1 cellular context compared by ENCODE assay signal in the genomic region with DNA sequence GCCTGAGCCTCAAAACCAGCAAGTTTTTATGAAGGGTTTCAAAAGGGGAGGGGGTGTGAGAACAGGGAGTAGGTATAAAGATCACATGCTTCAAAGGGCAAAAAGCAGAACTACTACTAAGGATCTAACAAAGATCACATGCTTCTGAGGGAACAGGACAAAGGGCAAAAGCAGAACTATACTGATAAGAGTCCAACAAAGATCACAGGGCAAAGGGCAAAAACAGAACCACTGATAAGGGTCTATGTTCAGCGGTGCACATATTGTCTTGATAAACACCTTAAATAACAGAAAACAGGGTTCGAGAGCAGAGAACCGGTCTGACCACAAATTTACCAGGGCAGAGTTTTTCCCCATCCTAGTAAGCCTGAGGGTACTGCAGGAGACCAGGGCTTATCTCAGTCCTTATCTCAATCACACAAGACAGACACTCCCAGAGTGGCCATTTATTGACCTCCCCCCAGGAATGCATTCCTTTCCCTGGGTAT.
TF ChIP-seq lines count a peak whose summit lies in the region.
"Not testable (repeated sequence)": the region's sequence is repeated elsewhere in the genome, so short reads cannot be mapped to it uniquely, and the experiment has no call there.

No MANE protein-coding gene starts in this region.

TF ChIP-seq in HepG2, 621 proteins besides CTCF, POLR2A, EP300 and RAD21 (continued from another document and continues in another):
- TF ChIP-seq PRMT3 (CRISPR knock-in tag; IDR thresholded peaks at IDR 0.05; ENCODE audit: borderline replicate concordance, low read depth) (0 out of 2 replicates have a peak, but pooled peaks have one; percentile 41), NR2C2 (CRISPR knock-in tag; IDR thresholded peaks at IDR 0.05; ENCODE audit: borderline replicate concordance) (peak; percentile 83), PHF21A (CRISPR knock-in tag; IDR thresholded peaks at IDR 0.05) (peak; percentile 55; the same call in 1 of the 2 replicates), ZMYM2 (CRISPR knock-in tag; IDR thresholded peaks at IDR 0.05) (peak; percentile 98), ATF7 (IDR thresholded peaks at IDR 0.05) (peak; percentile 41), BCL6 (CRISPR knock-in tag; IDR thresholded peaks at IDR 0.05) (peak; percentile 69), ZNF501 (CRISPR knock-in tag; IDR thresholded peaks at IDR 0.05) (0 out of 2 replicates have a peak, but pooled peaks have one; percentile 34), TBX3 (IDR thresholded peaks at IDR 0.05; ENCODE audit: borderline replicate concordance) (peak; percentile 59; the same call in 1 of the 2 replicates), KLF6 (CRISPR knock-in tag; IDR thresholded peaks at IDR 0.05) (peak; percentile 76), MED13 (CRISPR knock-in tag; IDR thresholded peaks at IDR 0.05) (peak; percentile 57; the same call in 1 of the 2 replicates), ZFP1 (CRISPR knock-in tag; IDR thresholded peaks at IDR 0.05) (peak; percentile 76; the same call in 1 of the 2 replicates), ZNF367 (CRISPR knock-in tag; IDR thresholded peaks at IDR 0.05; ENCODE audit: borderline replicate concordance) (0 out of 2 replicates have a peak, but pooled peaks have one; percentile 30), POGZ (CRISPR knock-in tag; IDR thresholded peaks at IDR 0.05) (peak; percentile 99), TEAD2 (CRISPR knock-in tag; IDR thresholded peaks at IDR 0.05) (0 out of 2 replicates have a peak, but pooled peaks have one; percentile 19), HMG20A (CRISPR knock-in tag; IDR thresholded peaks at IDR 0.05; ENCODE audit: borderline replicate concordance) (peak; percentile 87; the same call in 1 of the 2 replicates), ELF3 (CRISPR knock-in tag; IDR thresholded peaks at IDR 0.05) (peak; percentile 72), DMAP1 (CRISPR knock-in tag; IDR thresholded peaks at IDR 0.05) (0 out of 2 replicates have a peak, but pooled peaks have one; percentile 24), ZNF280D (CRISPR knock-in tag; IDR thresholded peaks at IDR 0.05) (peak; percentile 95), ZNF788 (CRISPR knock-in tag; IDR thresholded peaks at IDR 0.05; ENCODE audit: borderline replicate concordance) (peak; percentile 55), SIX4 (CRISPR knock-in tag; IDR thresholded peaks at IDR 0.05) (peak; percentile 55), ZNF124 (CRISPR knock-in tag; IDR thresholded peaks at IDR 0.05) (0 out of 2 replicates have a peak, but pooled peaks have one; percentile 25), HOXA5 (CRISPR knock-in tag; IDR thresholded peaks at IDR 0.05) (0 out of 2 replicates have a peak, but pooled peaks have one; percentile 60), RXRA (CRISPR knock-in tag; IDR thresholded peaks at IDR 0.05) (peak; percentile 48; the same call in 1 of the 2 replicates), HOXA3 (CRISPR knock-in tag; IDR thresholded peaks at IDR 0.05) (peak; percentile 61), NBN (conservative IDR thresholded peaks at IDR 0.05) (0 out of 2 replicates have a peak, but pooled peaks have one; percentile 71), MEIS2 (CRISPR knock-in tag; IDR thresholded peaks at IDR 0.05) (0 out of 2 replicates have a peak, but pooled peaks have one; percentile 28), GATA4 (IDR thresholded peaks at IDR 0.05; ENCODE audit: borderline replicate concordance, low read depth) (peak; percentile 94; the same call in 1 of the 2 replicates), ASH2L (IDR thresholded peaks at IDR 0.05; ENCODE audit: insufficient read length, low read depth, low read length) (peak; percentile 68), LCORL (IDR thresholded peaks at IDR 0.05) (peak; percentile 63; the same call in 1 of the 2 replicates), LCORL (CRISPR knock-in tag; IDR thresholded peaks at IDR 0.05) (peak; percentile 69; the same call in 1 of the 2 replicates), NR2F6 (IDR thresholded peaks at IDR 0.05) (peak; percentile 85), NR2F6 (CRISPR knock-in tag; IDR thresholded peaks at IDR 0.05) (peak; percentile 91)
- TF ChIP-seq, protein P1, sequence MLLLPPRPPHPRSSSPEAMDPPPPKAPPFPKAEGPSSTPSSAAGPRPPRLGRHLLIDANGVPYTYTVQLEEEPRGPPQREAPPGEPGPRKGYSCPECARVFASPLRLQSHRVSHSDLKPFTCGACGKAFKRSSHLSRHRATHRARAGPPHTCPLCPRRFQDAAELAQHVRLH (CRISPR knock-in tag; IDR thresholded peaks at IDR 0.05; ENCODE audit: borderline replicate concordance, low read depth): peak; percentile 59; the same call in 1 of the 2 replicates
- not testable (repeated sequence) for TF ChIP-seq ATF7 (CRISPR knock-in tag; IDR thresholded peaks at IDR 0.05)
- TF ChIP-seq, protein P2, sequence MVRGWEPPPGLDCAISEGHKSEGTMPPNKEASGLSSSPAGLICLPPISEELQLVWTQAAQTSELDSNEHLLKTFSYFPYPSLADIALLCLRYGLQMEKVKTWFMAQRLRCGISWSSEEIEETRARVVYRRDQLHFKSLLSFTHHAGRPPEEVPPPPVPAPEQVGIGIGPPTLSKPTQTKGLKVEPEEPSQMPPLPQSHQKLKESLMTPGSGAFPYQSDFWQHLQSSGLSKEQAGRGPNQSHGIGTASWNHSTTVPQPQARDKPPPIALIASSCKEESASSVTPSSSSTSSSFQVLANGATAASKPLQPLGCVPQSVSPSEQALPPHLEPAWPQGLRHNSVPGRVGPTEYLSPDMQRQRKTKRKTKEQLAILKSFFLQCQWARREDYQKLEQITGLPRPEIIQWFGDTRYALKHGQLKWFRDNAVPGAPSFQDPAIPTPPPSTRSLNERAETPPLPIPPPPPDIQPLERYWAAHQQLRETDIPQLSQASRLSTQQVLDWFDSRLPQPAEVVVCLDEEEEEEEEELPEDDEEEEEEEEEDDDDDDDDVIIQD (CRISPR knock-in tag; IDR thresholded peaks at IDR 0.05; ENCODE audit: low read depth): peak; percentile 100
- TF ChIP-seq, protein P3, sequence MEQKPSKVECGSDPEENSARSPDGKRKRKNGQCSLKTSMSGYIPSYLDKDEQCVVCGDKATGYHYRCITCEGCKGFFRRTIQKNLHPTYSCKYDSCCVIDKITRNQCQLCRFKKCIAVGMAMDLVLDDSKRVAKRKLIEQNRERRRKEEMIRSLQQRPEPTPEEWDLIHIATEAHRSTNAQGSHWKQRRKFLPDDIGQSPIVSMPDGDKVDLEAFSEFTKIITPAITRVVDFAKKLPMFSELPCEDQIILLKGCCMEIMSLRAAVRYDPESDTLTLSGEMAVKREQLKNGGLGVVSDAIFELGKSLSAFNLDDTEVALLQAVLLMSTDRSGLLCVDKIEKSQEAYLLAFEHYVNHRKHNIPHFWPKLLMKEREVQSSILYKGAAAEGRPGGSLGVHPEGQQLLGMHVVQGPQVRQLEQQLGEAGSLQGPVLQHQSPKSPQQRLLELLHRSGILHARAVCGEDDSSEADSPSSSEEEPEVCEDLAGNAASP (CRISPR knock-in tag; IDR thresholded peaks at IDR 0.05; ENCODE audit: borderline replicate concordance): peak; percentile 74; the same call in 1 of the 2 replicates
- TF ChIP-seq, protein P4, sequence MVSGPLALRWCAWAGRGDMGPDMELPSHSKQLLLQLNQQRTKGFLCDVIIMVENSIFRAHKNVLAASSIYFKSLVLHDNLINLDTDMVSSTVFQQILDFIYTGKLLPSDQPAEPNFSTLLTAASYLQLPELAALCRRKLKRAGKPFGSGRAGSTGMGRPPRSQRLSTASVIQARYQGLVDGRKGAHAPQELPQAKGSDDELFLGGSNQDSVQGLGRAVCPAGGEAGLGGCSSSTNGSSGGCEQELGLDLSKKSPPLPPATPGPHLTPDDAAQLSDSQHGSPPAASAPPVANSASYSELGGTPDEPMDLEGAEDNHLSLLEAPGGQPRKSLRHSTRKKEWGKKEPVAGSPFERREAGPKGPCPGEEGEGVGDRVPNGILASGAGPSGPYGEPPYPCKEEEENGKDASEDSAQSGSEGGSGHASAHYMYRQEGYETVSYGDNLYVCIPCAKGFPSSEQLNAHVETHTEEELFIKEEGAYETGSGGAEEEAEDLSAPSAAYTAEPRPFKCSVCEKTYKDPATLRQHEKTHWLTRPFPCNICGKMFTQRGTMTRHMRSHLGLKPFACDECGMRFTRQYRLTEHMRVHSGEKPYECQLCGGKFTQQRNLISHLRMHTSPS (CRISPR knock-in tag; IDR thresholded peaks at IDR 0.05; ENCODE audit: low read depth): peak; percentile 63
- TF ChIP-seq, protein P5, sequence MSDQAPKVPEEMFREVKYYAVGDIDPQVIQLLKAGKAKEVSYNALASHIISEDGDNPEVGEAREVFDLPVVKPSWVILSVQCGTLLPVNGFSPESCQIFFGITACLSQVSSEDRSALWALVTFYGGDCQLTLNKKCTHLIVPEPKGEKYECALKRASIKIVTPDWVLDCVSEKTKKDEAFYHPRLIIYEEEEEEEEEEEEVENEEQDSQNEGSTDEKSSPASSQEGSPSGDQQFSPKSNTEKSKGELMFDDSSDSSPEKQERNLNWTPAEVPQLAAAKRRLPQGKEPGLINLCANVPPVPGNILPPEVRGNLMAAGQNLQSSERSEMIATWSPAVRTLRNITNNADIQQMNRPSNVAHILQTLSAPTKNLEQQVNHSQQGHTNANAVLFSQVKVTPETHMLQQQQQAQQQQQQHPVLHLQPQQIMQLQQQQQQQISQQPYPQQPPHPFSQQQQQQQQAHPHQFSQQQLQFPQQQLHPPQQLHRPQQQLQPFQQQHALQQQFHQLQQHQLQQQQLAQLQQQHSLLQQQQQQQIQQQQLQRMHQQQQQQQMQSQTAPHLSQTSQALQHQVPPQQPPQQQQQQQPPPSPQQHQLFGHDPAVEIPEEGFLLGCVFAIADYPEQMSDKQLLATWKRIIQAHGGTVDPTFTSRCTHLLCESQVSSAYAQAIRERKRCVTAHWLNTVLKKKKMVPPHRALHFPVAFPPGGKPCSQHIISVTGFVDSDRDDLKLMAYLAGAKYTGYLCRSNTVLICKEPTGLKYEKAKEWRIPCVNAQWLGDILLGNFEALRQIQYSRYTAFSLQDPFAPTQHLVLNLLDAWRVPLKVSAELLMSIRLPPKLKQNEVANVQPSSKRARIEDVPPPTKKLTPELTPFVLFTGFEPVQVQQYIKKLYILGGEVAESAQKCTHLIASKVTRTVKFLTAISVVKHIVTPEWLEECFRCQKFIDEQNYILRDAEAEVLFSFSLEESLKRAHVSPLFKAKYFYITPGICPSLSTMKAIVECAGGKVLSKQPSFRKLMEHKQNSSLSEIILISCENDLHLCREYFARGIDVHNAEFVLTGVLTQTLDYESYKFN (CRISPR knock-in tag; conservative IDR thresholded peaks at IDR 0.05): peak; percentile 92
- TF ChIP-seq, protein P6, sequence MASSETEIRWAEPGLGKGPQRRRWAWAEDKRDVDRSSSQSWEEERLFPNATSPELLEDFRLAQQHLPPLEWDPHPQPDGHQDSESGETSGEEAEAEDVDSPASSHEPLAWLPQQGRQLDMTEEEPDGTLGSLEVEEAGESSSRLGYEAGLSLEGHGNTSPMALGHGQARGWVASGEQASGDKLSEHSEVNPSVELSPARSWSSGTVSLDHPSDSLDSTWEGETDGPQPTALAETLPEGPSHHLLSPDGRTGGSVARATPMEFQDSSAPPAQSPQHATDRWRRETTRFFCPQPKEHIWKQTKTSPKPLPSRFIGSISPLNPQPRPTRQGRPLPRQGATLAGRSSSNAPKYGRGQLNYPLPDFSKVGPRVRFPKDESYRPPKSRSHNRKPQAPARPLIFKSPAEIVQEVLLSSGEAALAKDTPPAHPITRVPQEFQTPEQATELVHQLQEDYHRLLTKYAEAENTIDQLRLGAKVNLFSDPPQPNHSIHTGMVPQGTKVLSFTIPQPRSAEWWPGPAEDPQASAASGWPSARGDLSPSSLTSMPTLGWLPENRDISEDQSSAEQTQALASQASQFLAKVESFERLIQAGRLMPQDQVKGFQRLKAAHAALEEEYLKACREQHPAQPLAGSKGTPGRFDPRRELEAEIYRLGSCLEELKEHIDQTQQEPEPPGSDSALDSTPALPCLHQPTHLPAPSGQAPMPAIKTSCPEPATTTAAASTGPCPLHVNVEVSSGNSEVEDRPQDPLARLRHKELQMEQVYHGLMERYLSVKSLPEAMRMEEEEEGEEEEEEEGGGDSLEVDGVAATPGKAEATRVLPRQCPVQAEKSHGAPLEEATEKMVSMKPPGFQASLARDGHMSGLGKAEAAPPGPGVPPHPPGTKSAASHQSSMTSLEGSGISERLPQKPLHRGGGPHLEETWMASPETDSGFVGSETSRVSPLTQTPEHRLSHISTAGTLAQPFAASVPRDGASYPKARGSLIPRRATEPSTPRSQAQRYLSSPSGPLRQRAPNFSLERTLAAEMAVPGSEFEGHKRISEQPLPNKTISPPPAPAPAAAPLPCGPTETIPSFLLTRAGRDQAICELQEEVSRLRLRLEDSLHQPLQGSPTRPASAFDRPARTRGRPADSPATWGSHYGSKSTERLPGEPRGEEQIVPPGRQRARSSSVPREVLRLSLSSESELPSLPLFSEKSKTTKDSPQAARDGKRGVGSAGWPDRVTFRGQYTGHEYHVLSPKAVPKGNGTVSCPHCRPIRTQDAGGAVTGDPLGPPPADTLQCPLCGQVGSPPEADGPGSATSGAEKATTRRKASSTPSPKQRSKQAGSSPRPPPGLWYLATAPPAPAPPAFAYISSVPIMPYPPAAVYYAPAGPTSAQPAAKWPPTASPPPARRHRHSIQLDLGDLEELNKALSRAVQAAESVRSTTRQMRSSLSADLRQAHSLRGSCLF (CRISPR knock-in tag; IDR thresholded peaks at IDR 0.05; ENCODE audit: borderline replicate concordance): 0 out of 2 replicates have a peak, but pooled peaks have one; percentile 60
- TF ChIP-seq, protein P7, sequence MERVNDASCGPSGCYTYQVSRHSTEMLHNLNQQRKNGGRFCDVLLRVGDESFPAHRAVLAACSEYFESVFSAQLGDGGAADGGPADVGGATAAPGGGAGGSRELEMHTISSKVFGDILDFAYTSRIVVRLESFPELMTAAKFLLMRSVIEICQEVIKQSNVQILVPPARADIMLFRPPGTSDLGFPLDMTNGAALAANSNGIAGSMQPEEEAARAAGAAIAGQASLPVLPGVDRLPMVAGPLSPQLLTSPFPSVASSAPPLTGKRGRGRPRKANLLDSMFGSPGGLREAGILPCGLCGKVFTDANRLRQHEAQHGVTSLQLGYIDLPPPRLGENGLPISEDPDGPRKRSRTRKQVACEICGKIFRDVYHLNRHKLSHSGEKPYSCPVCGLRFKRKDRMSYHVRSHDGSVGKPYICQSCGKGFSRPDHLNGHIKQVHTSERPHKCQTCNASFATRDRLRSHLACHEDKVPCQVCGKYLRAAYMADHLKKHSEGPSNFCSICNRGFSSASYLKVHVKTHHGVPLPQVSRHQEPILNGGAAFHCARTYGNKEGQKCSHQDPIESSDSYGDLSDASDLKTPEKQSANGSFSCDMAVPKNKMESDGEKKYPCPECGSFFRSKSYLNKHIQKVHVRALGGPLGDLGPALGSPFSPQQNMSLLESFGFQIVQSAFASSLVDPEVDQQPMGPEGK (CRISPR knock-in tag; IDR thresholded peaks at IDR 0.05): 0 out of 2 replicates have a peak, but pooled peaks have one; percentile 56
